In genomic region chr4:13531609-13531998, GRCh38 we compare ENCODE assay signal across 16 cellular contexts. TPM values are rescaled to one million over a fixed set of nuclear protein-coding genes. Genes with fewer than 3 reads are reported as not detected.
"Had no signal": no experiment of that assay in that cellular context is flagged by ENCODE, and none has a peak within 500 bp of the region (broad histone marks: within the 10 kb centered on the region; RNA-seq: fewer than 3 reads in every experiment).

No MANE protein-coding gene starts in this region.

- H3K9me3 ChIP-seq: left lung, suprapubic skin had no signal

- FAIRE-seq: colon had no signal

- H3K27ac ChIP-seq: foreskin keratinocyte, left lung, suprapubic skin had no signal

- DNase-seq: activated CD4-positive, CD25-positive, alpha-beta regulatory T cell treated with anti-CD3 and anti-CD28 coated beads, Interleukin-2, amount 50 U/mL, for 72 hours; activated naive CD4-positive, alpha-beta T cell treated with anti-CD3 and anti-CD28 coated beads, Interleukin-2, amount 50 U/mL, for 16 hours; activated T-cell treated with anti-CD3 and anti-CD28 coated beads for 4 hours; caudate nucleus; foreskin keratinocyte; mesenchymal stem cell; naive thymus-derived CD8-positive, alpha-beta T cell; occipital lobe; right cardiac atrium; trophoblast cell had no signal

- H3K4me3 ChIP-seq: left lung, suprapubic skin had no signal

- H3K27ac Mint-ChIP-seq: activated T-helper 2 cell treated with anti-CD3 and anti-CD28 coated beads, Interferon-gamma antibody, Interleukin-2, Interleukin-4, amounts not matched to agents 10 μg/mL and 5 μg/mL and 100 μg/mL, durations not matched to agents 14 hours and 24 hours and 36 hours; progenitor cell of endocrine pancreas; stimulated activated naive CD8-positive, alpha-beta T cell treated with anti-CD3 and anti-CD28 coated beads, Interleukin-15, Interleukin-2, amounts not matched to agents 100 ng/mL and 50 ng/mL, for 24 hours had no signal

- H3K36me3 ChIP-seq: left lung, suprapubic skin had no signal

- H3K4me1 ChIP-seq: foreskin keratinocyte had no signal

- ATAC-seq: foreskin keratinocyte; left lung; naive thymus-derived CD8-positive, alpha-beta T cell; right cardiac atrium had no signal

- H3K9me3 Mint-ChIP-seq: stimulated activated naive CD8-positive, alpha-beta T cell treated with anti-CD3 and anti-CD28 coated beads, Interleukin-15, Interleukin-2, amounts not matched to agents 100 ng/mL and 50 ng/mL, for 24 hours had no signal

- H3K4me3 Mint-ChIP-seq: stimulated activated naive CD8-positive, alpha-beta T cell treated with anti-CD3 and anti-CD28 coated beads, Interleukin-15, Interleukin-2, amounts not matched to agents 100 ng/mL and 50 ng/mL, for 24 hours had no signal

RNA-seq across cellular contexts. Expression of gene NKX3-2, which starts 12.7 kb away (rescaled TPM):
- total RNA-seq: activated T-helper 2 cell treated with anti-CD3 and anti-CD28 coated beads, Interferon-gamma antibody, Interleukin-2, Interleukin-4, amounts not matched to agents 10 μg/mL and 5 μg/mL and 100 μg/mL, durations not matched to agents 14 hours and 24 hours and 36 hours; left lung; naive thymus-derived CD8-positive, alpha-beta T cell; occipital lobe had no signal
- polyA plus RNA-seq: naive thymus-derived CD8-positive, alpha-beta T cell had no signal
